ENCODE assay signal across 14 cellular contexts in the genomic region with DNA sequence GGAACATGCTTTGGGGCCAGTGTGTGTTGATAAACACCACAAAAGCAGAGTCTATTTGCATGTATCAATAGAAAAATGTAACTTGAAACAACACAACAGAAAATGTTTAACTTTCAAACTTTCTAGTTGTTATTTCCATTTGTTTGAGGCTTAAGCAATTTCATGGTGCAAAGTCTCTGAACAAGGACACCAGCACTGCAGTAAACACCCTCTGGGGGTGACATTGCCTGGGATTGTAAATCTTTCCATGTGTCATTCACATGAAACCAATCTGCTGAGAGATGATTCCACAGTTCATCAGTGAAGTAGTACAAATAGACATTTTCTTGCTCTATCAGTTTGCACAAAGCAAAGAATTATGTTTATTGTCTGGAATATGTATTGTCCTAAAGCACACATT.
"Had no signal": no experiment of that assay in that cellular context is flagged by ENCODE, and none has a peak within 500 bp of the region (broad histone marks: within the 10 kb centered on the region; RNA-seq: fewer than 3 reads in every experiment).

No MANE protein-coding gene starts in this region.

- H3K4me3 ChIP-seq: cardiac muscle cell, mucosa of descending colon had no signal

- H3K27ac ChIP-seq: cardiac muscle cell had no signal

- H3K9me3 ChIP-seq: mucosa of descending colon had no signal

- H3K36me3 ChIP-seq: cardiac muscle cell had no signal

- H3K27ac Mint-ChIP-seq: activated B cell treated with CpG ODN at 0.5 μM for 24 hours; activated CD4-positive, alpha-beta T cell treated with anti-CD3 and anti-CD28 coated beads, Interleukin-2, amount 10 ng/mL, durations not matched to agents 24 days and 14 days; natural killer cell had no signal

- H3K27me3 ChIP-seq: cardiac muscle cell had no signal

- H3K9me3 Mint-ChIP-seq: activated B cell treated with CpG ODN at 0.5 μM for 24 hours; activated CD4-positive, alpha-beta T cell treated with anti-CD3 and anti-CD28 coated beads, Interleukin-2, amount 10 ng/mL, durations not matched to agents 24 days and 14 days; natural killer cell had no signal

- H3K36me3 Mint-ChIP-seq: natural killer cell had no signal

- DNase-seq: activated B cell treated with CpG ODN at 0.5 μM for 24 hours; activated CD4-positive, alpha-beta T cell treated with anti-CD3 and anti-CD28 coated beads, Interleukin-2, amount 10 ng/mL, durations not matched to agents 24 days and 14 days; activated naive CD4-positive, alpha-beta T cell treated with Interleukin-2 at 50 U/mL for 16 hours; effector memory CD4-positive, alpha-beta T cell; hypothalamus; left cardiac atrium; mammary epithelial cell; mucosa of descending colon; natural killer cell; nucleus accumbens; stimulated activated CD4-positive, alpha-beta T cell treated with anti-CD3 and anti-CD28 coated beads, Interleukin-12 subunit alpha, Interleukin-12 subunit beta, amount 100 ng/mL, for 4 hours; stimulated activated naive CD4-positive, alpha-beta T cell treated with Interleukin-2 at 50 U/mL for 16 hours; trophoblast cell had no signal

- H3K4me3 Mint-ChIP-seq: activated B cell treated with CpG ODN at 0.5 μM for 24 hours; activated CD4-positive, alpha-beta T cell treated with anti-CD3 and anti-CD28 coated beads, Interleukin-2, amount 10 ng/mL, durations not matched to agents 24 days and 14 days; natural killer cell had no signal

- ATAC-seq: mucosa of descending colon, natural killer cell had no signal

- H3K27me3 Mint-ChIP-seq: activated B cell treated with CpG ODN at 0.5 μM for 24 hours had no signal

- H3K4me1 Mint-ChIP-seq: activated B cell treated with CpG ODN at 0.5 μM for 24 hours; activated CD4-positive, alpha-beta T cell treated with anti-CD3 and anti-CD28 coated beads, Interleukin-2, amount 10 ng/mL, durations not matched to agents 24 days and 14 days; natural killer cell had no signal
